ENCODE assay signal across 23 cellular contexts in the genomic region with DNA sequence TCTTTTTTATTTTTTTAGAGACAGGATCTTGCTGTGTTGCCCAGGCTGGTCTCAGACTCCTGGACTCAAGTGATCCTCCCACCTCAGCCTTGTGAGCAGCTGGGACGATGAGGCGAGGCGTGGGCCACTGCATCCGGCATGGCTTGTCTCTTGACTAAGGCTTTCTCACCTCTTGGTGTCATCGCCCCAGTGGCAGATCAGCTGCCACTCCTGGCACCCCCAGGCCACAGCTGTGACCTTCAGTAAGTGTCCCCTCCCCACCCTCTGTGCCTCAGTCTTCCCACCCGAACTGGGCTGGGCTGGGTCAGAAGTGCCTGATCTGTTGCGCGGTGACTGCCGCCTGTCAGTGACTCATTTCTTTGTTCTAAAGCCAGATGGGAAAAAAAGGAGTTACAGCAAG. TPM values are rescaled to one million over a fixed set of nuclear protein-coding genes. Genes with fewer than 3 reads are reported as not detected.
DNase-seq lines count a peak whose midpoint lies in the region; ATAC-seq, FAIRE-seq and TF ChIP-seq lines count a peak whose summit lies in the region.
"Had no signal": no experiment of that assay in that cellular context is flagged by ENCODE, and none has a peak within 500 bp of the region (broad histone marks: within the 10 kb centered on the region; RNA-seq: fewer than 3 reads in every experiment).

No MANE protein-coding gene starts in this region.

- no peak overlapping the region for H3K23ac ChIP-seq in mesenchymal stem cell (ENCODE audit: low read length in 2 of 2)

- in situ Hi-C loops in HepG2 (cut with HindIII; ENCODE audit: extremely low pct_ligation_motif_present, low pct_unique_long_range_greater_than_20kb) = no loop called here

- H2BK12ac ChIP-seq in mesenchymal stem cell (ENCODE audit: low read length in 2 of 2) = peak overlapping the region in 1 of 2 experiments; percentile 78

- TF ChIP-seq EP300 in HepG2 (IDR thresholded peaks at IDR 0.05; ENCODE audit: low read depth in 2 of 2, low read length in 2 of 2) = no peak
- no peak for TF ChIP-seq EP300 in HepG2 (CRISPR knock-in tag; IDR thresholded peaks at IDR 0.05; ENCODE audit: borderline replicate concordance)

- TF ChIP-seq RAD21 in HepG2 (CRISPR knock-in tag; IDR thresholded peaks at IDR 0.05) = no peak

- H3K9me3 ChIP-seq in HepG2 (ENCODE audit: low read length) = no peaks in the 10 kb centered on the region
- no peaks in the 10 kb centered on the region for H3K9me3 ChIP-seq in right lobe of liver
- no peaks in the 10 kb centered on the region for H3K9me3 ChIP-seq in mesenchymal stem cell (ENCODE audit: control insufficient read depth, low read length)
- H3K9me3 ChIP-seq: A549, body of pancreas had no signal

- CTCF ChIA-PET in HepG2 (lab: Yijun Ruan, JAX; ENCODE audit: low intra/inter-chr PET ratio, low total read pairs) = no interaction called here

- intact Hi-C loops in HepG2 (cut with micrococcal nuclease; ENCODE audit: unreplicated experiment) = no loop called here
- intact Hi-C loops in right lobe of liver (cut with DNase I) = no loop called here
- intact Hi-C loops in left colon (cut with DNase I, micrococcal nuclease) = no loop called here

- no peak overlapping the region for H2BK5ac ChIP-seq in mesenchymal stem cell (ENCODE audit: low read depth, low read length, poor library complexity, severe bottlenecking)

- H3K4ac ChIP-seq in mesenchymal stem cell (ENCODE audit: low read depth in 1 of 2, low read length in 2 of 2) = no peak overlapping the region

- no peak overlapping the region for H3K9ac ChIP-seq in HepG2 (ENCODE audit: insufficient read depth, low read depth, low read length)
- no peak overlapping the region for H3K9ac ChIP-seq in mesenchymal stem cell (ENCODE audit: low read length)

- H3K4me3 ChIP-seq in HepG2 (replicated peaks in 1 of 3; ENCODE audit: insufficient read depth in 1 of 3, low read depth in 2 of 3, low read length in 3 of 3) = no peak overlapping the region
- no peak overlapping the region for H3K4me3 ChIP-seq in right lobe of liver
- H3K4me3 ChIP-seq in bronchial epithelial cell (ENCODE audit: low read depth, low read length) = no peak overlapping the region
- no peak overlapping the region for H3K4me3 ChIP-seq in mesenchymal stem cell (ENCODE audit: insufficient read depth in 1 of 2, low read depth in 1 of 2, low read length in 2 of 2)
- H3K4me3 ChIP-seq: A549, body of pancreas, lung had no signal

- TF ChIP-seq CTCF in HepG2 (CRISPR knock-in tag; IDR thresholded peaks at IDR 0.05) = no peak
- TF ChIP-seq CTCF in right lobe of liver (IDR thresholded peaks at IDR 0.05) = no peak
- no peak for TF ChIP-seq CTCF in bronchial epithelial cell (IDR thresholded peaks at IDR 0.05; ENCODE audit: insufficient read depth, low read length, severe bottlenecking)

- FAIRE-seq in HepG2 (lab: Jason Lieb, UNC) = no peak
- FAIRE-seq in bronchial epithelial cell (lab: Jason Lieb, UNC) = no peak
- FAIRE-seq: A549, GM18507, small intestine, TTC549 had no signal

- no peak overlapping the region for H4K8ac ChIP-seq in mesenchymal stem cell (ENCODE audit: low read length)

- H2AK5ac ChIP-seq in mesenchymal stem cell (ENCODE audit: low read length, severe bottlenecking) = peak overlapping the region; percentile 79

- DNase-seq in HepG2 (ENCODE audit: low spot score) = no peak
- no peak for DNase-seq in right lobe of liver
- peak; percentile 26 for DNase-seq in bronchial epithelial cell (ENCODE audit: low read depth)
- DNase-seq in mesenchymal stem cell = no peak
- no peak for DNase-seq in left colon
- DNase-seq in COLO668 (lab: John Stamatoyannopoulos, UW; ENCODE audit: unreplicated experiment) = no peak
- no peak for DNase-seq in RPMI8226
- DNase-seq: activated CD4-positive, alpha-beta T cell treated with anti-CD3 and anti-CD28 coated beads, Interleukin-2, amount 10 ng/mL, durations not matched to agents 7 days and 5 days; activated naive CD4-positive, alpha-beta T cell treated with anti-CD3 and anti-CD28 coated beads, Interleukin-2, amount 50 U/mL, for 16 hours; body of pancreas; CD4-positive, alpha-beta T cell; DMS79; H9; MV-4-11; NCI-H2081 treated with DMSO at 0.1 percent for 48 hours; small intestine; stimulated activated CD4-positive, alpha-beta T cell treated with anti-CD3 and anti-CD28 coated beads, Interleukin-4, amount 100 ng/mL, for 4 hours had no signal

- H3K4me1 ChIP-seq in HepG2 (ENCODE audit: insufficient read depth, low read length) = peaks cover 22% of the 10 kb centered on the region
- peaks cover 0 to 3% (median 0%) of the 10 kb centered on the region in 4 donors for H3K4me1 ChIP-seq in right lobe of liver
- peaks cover 51% of the 10 kb centered on the region for H3K4me1 ChIP-seq in mesenchymal stem cell (ENCODE audit: control insufficient read depth, insufficient read depth, low read depth, low read length)

- BruUV-seq in HepG2 (replicated peaks; lab: Mats Ljungman, UMichigan) = no TSS peak

- no peak overlapping the region for H3K14ac ChIP-seq in mesenchymal stem cell (ENCODE audit: low read length in 2 of 2)

- H3K18ac ChIP-seq in mesenchymal stem cell (ENCODE audit: low read depth in 1 of 2, low read length in 2 of 2) = no peak overlapping the region

- H3K79me2 ChIP-seq in HepG2 (ENCODE audit: insufficient read depth, low read length) = no peaks in the 10 kb centered on the region

- no peak overlapping the region for H3K27ac ChIP-seq in HepG2 (ENCODE audit: extremely low read length, insufficient read depth, low read length)
- no peak overlapping the region for H3K27ac ChIP-seq in right lobe of liver
- no peak overlapping the region for H3K27ac ChIP-seq in mesenchymal stem cell (ENCODE audit: low read length, poor library complexity, severe bottlenecking)
- H3K27ac ChIP-seq: A549, body of pancreas, HL-60 had no signal

- POLR2A ChIA-PET in HepG2 (lab: Yijun Ruan, JAX) = no interaction called here

- H2BK120ac ChIP-seq in mesenchymal stem cell (ENCODE audit: low read depth, low read length) = no peak overlapping the region

- peak overlapping the region; percentile 19 for H4K91ac ChIP-seq in mesenchymal stem cell (ENCODE audit: low read length)

- peaks cover 17% of the 10 kb centered on the region for H3K79me1 ChIP-seq in mesenchymal stem cell (replicated peaks; ENCODE audit: low read length, poor library complexity, severe bottlenecking)

- H3K27me3 ChIP-seq in HepG2 (ENCODE audit: control insufficient read depth in 1 of 2, insufficient read depth in 2 of 2, low read length in 2 of 2) = peaks cover 12 to 27% of the 10 kb centered on the region in 2 experiments
- H3K27me3 ChIP-seq in right lobe of liver = no peaks in the 10 kb centered on the region
- peaks cover 2% of the 10 kb centered on the region for H3K27me3 ChIP-seq in bronchial epithelial cell (ENCODE audit: control insufficient read depth, insufficient read depth, low read length)
- H3K27me3 ChIP-seq in mesenchymal stem cell (ENCODE audit: control insufficient read depth in 1 of 2, insufficient read depth in 1 of 2, low read length in 2 of 2) = no peaks in the 10 kb centered on the region
- H3K27me3 ChIP-seq: body of pancreas had no signal

- no peaks in the 10 kb centered on the region for H3K36me3 ChIP-seq in HepG2 (replicated peaks in 1 of 2; ENCODE audit: control insufficient read depth in 1 of 2, insufficient read depth in 2 of 2, low read length in 2 of 2)
- no peaks in the 10 kb centered on the region for H3K36me3 ChIP-seq in right lobe of liver
- H3K36me3 ChIP-seq in bronchial epithelial cell (ENCODE audit: control insufficient read depth, insufficient read depth, low read length) = no peaks in the 10 kb centered on the region
- H3K36me3 ChIP-seq in mesenchymal stem cell (ENCODE audit: control insufficient read depth in 1 of 2, insufficient read depth in 2 of 2, low read depth in 1 of 2, low read length in 2 of 2) = peaks cover 0 to 4% of the 10 kb centered on the region in 2 experiments

- WGBS in HepG2 (ENCODE audit: low lambda C conversion rate) = 51% methylated on average over 9 of the region's 9 CpGs
- 85% methylated on average over 8 of the region's 9 CpGs for whole genome bisulfite sequencing in right lobe of liver (ENCODE audit: insufficient coverage, low coverage, low lambda C conversion rate, missing lambda C conversion rate)
- 85% methylated on average over 9 of the region's 9 CpGs for WGBS in mesenchymal stem cell

- H4K20me1 ChIP-seq in HepG2 (ENCODE audit: insufficient read depth, low read length) = no peaks in the 10 kb centered on the region

- ATAC-seq in HepG2 (no peak), right lobe of liver (no peak), GM18867 (IDR thresholded peaks at IDR 0.05; ENCODE audit: unreplicated experiment) (no peak), left colon (no peak)
- ATAC-seq: A549, body of pancreas had no signal

- H2AFZ ChIP-seq in HepG2 (ENCODE audit: low read length) = no peak overlapping the region
- no peak overlapping the region for H2AFZ ChIP-seq in mesenchymal stem cell (ENCODE audit: low read depth, low read length)

- TF ChIP-seq POLR2A in HepG2 (IDR thresholded peaks at IDR 0.05; ENCODE audit: insufficient read depth in 1 of 2, low read depth in 2 of 2, low read length in 2 of 2) (no peak), right lobe of liver (IDR thresholded peaks at IDR 0.05) (no peak)

- H2BK15ac ChIP-seq in mesenchymal stem cell (ENCODE audit: low read depth, poor library complexity, severe bottlenecking) = no peak overlapping the region

- H3K4me2 ChIP-seq in HepG2 (ENCODE audit: low read depth, low read length) (no peak overlapping the region), mesenchymal stem cell (ENCODE audit: low read length, poor library complexity, severe bottlenecking) (no peak overlapping the region)
- H3K4me2 ChIP-seq: A549 had no signal

RNA-seq across cellular contexts. Expression of gene SYNGR1, which starts 3.6 kb away (rescaled TPM):
- total RNA-seq in HepG2 (2016; rRNA removed; fragmentation: Illumina TruSeq; extraction: Trizol) (0.27 TPM in 1 of 2 replicates, not detected in the other), right lobe of liver (1 to 10 TPM in 5 of 6 experiments, under 1 TPM in 1; 0.74 to 3.2 (median 2.2) TPM), bronchial epithelial cell (0.26 and 2.0 TPM in 2 replicates), left colon (1 to 10 TPM; 1.3 to 4.4 TPM)
- total RNA-seq in HepG2 (2016; cell fraction: cytosol; rRNA removed; fragmentation: Illumina TruSeq; extraction: Trizol; ENCODE audit: low read depth) = 0.71 TPM in 2 replicates
- 0.21 and 0.39 TPM in 2 replicates for total RNA-seq in HepG2 (2016; cell fraction: insoluble cytoplasmic fraction; rRNA removed; fragmentation: Illumina TruSeq; extraction: Trizol)
- total RNA-seq in HepG2 (2016; cell fraction: membrane; rRNA removed; fragmentation: Illumina TruSeq; extraction: Trizol) = 0.19 and 0.48 TPM in 2 replicates
- total RNA-seq in HepG2 (2016; cell fraction: nucleus; rRNA removed; fragmentation: Illumina TruSeq; extraction: Trizol) = 0.25 TPM in 1 of 2 replicates, not detected in the other
- polyA plus RNA-seq in HepG2 (2011; rRNA removed) = 2.7 and 3.3 TPM in 2 replicates
- 2.1 and 3.4 TPM in 2 replicates for polyA plus RNA-seq in HepG2 (2011; cell fraction: cytosol; rRNA removed)
- 4.6 and 7.5 TPM in 2 replicates for polyA plus RNA-seq in HepG2 (2011; cell fraction: nucleus; rRNA removed)
- polyA plus RNA-seq in HepG2 (2012) = 2.1 and 2.8 TPM in 2 replicates
- polyA plus RNA-seq in HepG2 (2016; cell fraction: cytosol; fragmentation: Illumina TruSeq; extraction: Trizol; ENCODE audit: low read depth) = 1.6 and 1.8 TPM in 2 replicates
- polyA plus RNA-seq in HepG2 (2016; cell fraction: insoluble cytoplasmic fraction; fragmentation: Illumina TruSeq; extraction: Trizol; ENCODE audit: low read depth) = 0.53 and 1.0 TPM in 2 replicates
- polyA plus RNA-seq in HepG2 (2016; cell fraction: membrane; fragmentation: Illumina TruSeq; extraction: Trizol; ENCODE audit: low read depth) = 0.81 and 1.6 TPM in 2 replicates
- 1.7 and 2.3 TPM in 2 replicates for polyA plus RNA-seq in HepG2 (2016; cell fraction: nucleus; fragmentation: Illumina TruSeq; extraction: Trizol; ENCODE audit: insufficient read depth, low read depth)
- 0.82 and 3.0 TPM in 2 replicates for polyA minus RNA-seq in HepG2 (2011; rRNA and poly(A)+ RNA removed; ENCODE audit: low replicate concordance)
- 1.2 TPM in 1 of 2 replicates, not detected in the other for polyA minus RNA-seq in HepG2 (2011; cell fraction: cytosol; rRNA and poly(A)+ RNA removed)
- 0.77 and 1.6 TPM in 2 replicates for polyA minus RNA-seq in HepG2 (2011; cell fraction: nucleus; rRNA and poly(A)+ RNA removed)
- polyA plus RNA-seq in mesenchymal stem cell (2013, experiment 1 of 2) = 22.3 TPM
- polyA plus RNA-seq in mesenchymal stem cell (2013, experiment 2 of 2) = 22.9 TPM

RNA-seq across cellular contexts. Expression of gene RPL3, which starts 33.9 kb away (rescaled TPM):
- total RNA-seq in HepG2 (2016; rRNA removed; fragmentation: Illumina TruSeq; extraction: Trizol) (1,051 and 1,499 TPM in 2 replicates), right lobe of liver (100 to 1,000 TPM; 648 to 905 (median 743) TPM), bronchial epithelial cell (5,727 and 8,485 TPM in 2 replicates), left colon (1,000 to 10,000 TPM; 1,637 to 1,665 TPM)
- total RNA-seq in HepG2 (2016; cell fraction: cytosol; rRNA removed; fragmentation: Illumina TruSeq; extraction: Trizol; ENCODE audit: low read depth) = 1,087 and 1,361 TPM in 2 replicates
- total RNA-seq in HepG2 (2016; cell fraction: insoluble cytoplasmic fraction; rRNA removed; fragmentation: Illumina TruSeq; extraction: Trizol) = 1,096 and 1,452 TPM in 2 replicates
- 2,264 and 2,553 TPM in 2 replicates for total RNA-seq in HepG2 (2016; cell fraction: membrane; rRNA removed; fragmentation: Illumina TruSeq; extraction: Trizol)
- 614 and 672 TPM in 2 replicates for total RNA-seq in HepG2 (2016; cell fraction: nucleus; rRNA removed; fragmentation: Illumina TruSeq; extraction: Trizol)
- 3,218 and 3,279 TPM in 2 replicates for polyA plus RNA-seq in HepG2 (2011; rRNA removed)
- 5,445 and 6,556 TPM in 2 replicates for polyA plus RNA-seq in HepG2 (2011; cell fraction: cytosol; rRNA removed)
- 1,725 and 2,021 TPM in 2 replicates for polyA plus RNA-seq in HepG2 (2011; cell fraction: nucleus; rRNA removed)
- 2,306 and 3,237 TPM in 2 replicates for polyA plus RNA-seq in HepG2 (2012)
- 2,660 and 3,068 TPM in 2 replicates for polyA plus RNA-seq in HepG2 (2016; cell fraction: cytosol; fragmentation: Illumina TruSeq; extraction: Trizol; ENCODE audit: low read depth)
- 2,953 and 3,012 TPM in 2 replicates for polyA plus RNA-seq in HepG2 (2016; cell fraction: insoluble cytoplasmic fraction; fragmentation: Illumina TruSeq; extraction: Trizol; ENCODE audit: low read depth)
- polyA plus RNA-seq in HepG2 (2016; cell fraction: membrane; fragmentation: Illumina TruSeq; extraction: Trizol; ENCODE audit: low read depth) = 4,441 and 4,891 TPM in 2 replicates
- polyA plus RNA-seq in HepG2 (2016; cell fraction: nucleus; fragmentation: Illumina TruSeq; extraction: Trizol; ENCODE audit: insufficient read depth, low read depth) = 1,802 and 1,847 TPM in 2 replicates
- 2,170 and 2,278 TPM in 2 replicates for polyA minus RNA-seq in HepG2 (2011; rRNA and poly(A)+ RNA removed; ENCODE audit: low replicate concordance)
- polyA minus RNA-seq in HepG2 (2011; cell fraction: cytosol; rRNA and poly(A)+ RNA removed) = 946 and 956 TPM in 2 replicates
- polyA minus RNA-seq in HepG2 (2011; cell fraction: nucleus; rRNA and poly(A)+ RNA removed) = 510 and 805 TPM in 2 replicates
- 1,826 TPM for polyA plus RNA-seq in mesenchymal stem cell (2013, experiment 1 of 2)
- polyA plus RNA-seq in mesenchymal stem cell (2013, experiment 2 of 2) = 1,787 TPM

RNA-seq across cellular contexts. Expression of gene TAB1, which starts 46.2 kb away (rescaled TPM):
- total RNA-seq in HepG2 (2016; rRNA removed; fragmentation: Illumina TruSeq; extraction: Trizol) = 12.8 and 14.3 TPM in 2 replicates
- 2.3 and 2.9 TPM in 2 replicates for total RNA-seq in HepG2 (2016; cell fraction: cytosol; rRNA removed; fragmentation: Illumina TruSeq; extraction: Trizol; ENCODE audit: low read depth)
- 11.6 and 13.1 TPM in 2 replicates for total RNA-seq in HepG2 (2016; cell fraction: insoluble cytoplasmic fraction; rRNA removed; fragmentation: Illumina TruSeq; extraction: Trizol)
- 4.8 and 4.9 TPM in 2 replicates for total RNA-seq in HepG2 (2016; cell fraction: membrane; rRNA removed; fragmentation: Illumina TruSeq; extraction: Trizol)
- total RNA-seq in HepG2 (2016; cell fraction: nucleus; rRNA removed; fragmentation: Illumina TruSeq; extraction: Trizol) = 11.8 and 13.5 TPM in 2 replicates
- polyA plus RNA-seq in HepG2 (2011; rRNA removed) = 15.9 and 22.2 TPM in 2 replicates
- 11.2 and 19.2 TPM in 2 replicates for polyA plus RNA-seq in HepG2 (2011; cell fraction: cytosol; rRNA removed)
- 47.3 and 47.9 TPM in 2 replicates for polyA plus RNA-seq in HepG2 (2011; cell fraction: nucleus; rRNA removed)
- polyA plus RNA-seq in HepG2 (2012) = 12.7 and 15.0 TPM in 2 replicates
- polyA plus RNA-seq in HepG2 (2016; cell fraction: cytosol; fragmentation: Illumina TruSeq; extraction: Trizol; ENCODE audit: low read depth) = 1.2 and 1.7 TPM in 2 replicates
- polyA plus RNA-seq in HepG2 (2016; cell fraction: insoluble cytoplasmic fraction; fragmentation: Illumina TruSeq; extraction: Trizol; ENCODE audit: low read depth) = 11.3 and 13.8 TPM in 2 replicates
- 3.3 and 3.4 TPM in 2 replicates for polyA plus RNA-seq in HepG2 (2016; cell fraction: membrane; fragmentation: Illumina TruSeq; extraction: Trizol; ENCODE audit: low read depth)
- polyA plus RNA-seq in HepG2 (2016; cell fraction: nucleus; fragmentation: Illumina TruSeq; extraction: Trizol; ENCODE audit: insufficient read depth, low read depth) = 22.8 and 23.0 TPM in 2 replicates
- 12.7 and 34.2 TPM in 2 replicates for polyA minus RNA-seq in HepG2 (2011; rRNA and poly(A)+ RNA removed; ENCODE audit: low replicate concordance)
- 9.8 and 12.7 TPM in 2 replicates for polyA minus RNA-seq in HepG2 (2011; cell fraction: cytosol; rRNA and poly(A)+ RNA removed)
- 14.4 and 15.1 TPM in 2 replicates for polyA minus RNA-seq in HepG2 (2011; cell fraction: nucleus; rRNA and poly(A)+ RNA removed)
- 10 to 100 TPM in 4 of 6 experiments, 1 to 10 TPM in 2; 8.9 to 17.0 (median 11.1) TPM for total RNA-seq in right lobe of liver
- total RNA-seq in bronchial epithelial cell = 7.9 and 8.2 TPM in 2 replicates
- 10.8 TPM for polyA plus RNA-seq in mesenchymal stem cell (2013, experiment 1 of 2)
- 11.1 TPM for polyA plus RNA-seq in mesenchymal stem cell (2013, experiment 2 of 2)
- total RNA-seq in left colon = 10 to 100 TPM; 19.4 to 20.3 TPM
